Comparison of ENCODE assay signal across 2 cellular contexts in the genomic region with DNA sequence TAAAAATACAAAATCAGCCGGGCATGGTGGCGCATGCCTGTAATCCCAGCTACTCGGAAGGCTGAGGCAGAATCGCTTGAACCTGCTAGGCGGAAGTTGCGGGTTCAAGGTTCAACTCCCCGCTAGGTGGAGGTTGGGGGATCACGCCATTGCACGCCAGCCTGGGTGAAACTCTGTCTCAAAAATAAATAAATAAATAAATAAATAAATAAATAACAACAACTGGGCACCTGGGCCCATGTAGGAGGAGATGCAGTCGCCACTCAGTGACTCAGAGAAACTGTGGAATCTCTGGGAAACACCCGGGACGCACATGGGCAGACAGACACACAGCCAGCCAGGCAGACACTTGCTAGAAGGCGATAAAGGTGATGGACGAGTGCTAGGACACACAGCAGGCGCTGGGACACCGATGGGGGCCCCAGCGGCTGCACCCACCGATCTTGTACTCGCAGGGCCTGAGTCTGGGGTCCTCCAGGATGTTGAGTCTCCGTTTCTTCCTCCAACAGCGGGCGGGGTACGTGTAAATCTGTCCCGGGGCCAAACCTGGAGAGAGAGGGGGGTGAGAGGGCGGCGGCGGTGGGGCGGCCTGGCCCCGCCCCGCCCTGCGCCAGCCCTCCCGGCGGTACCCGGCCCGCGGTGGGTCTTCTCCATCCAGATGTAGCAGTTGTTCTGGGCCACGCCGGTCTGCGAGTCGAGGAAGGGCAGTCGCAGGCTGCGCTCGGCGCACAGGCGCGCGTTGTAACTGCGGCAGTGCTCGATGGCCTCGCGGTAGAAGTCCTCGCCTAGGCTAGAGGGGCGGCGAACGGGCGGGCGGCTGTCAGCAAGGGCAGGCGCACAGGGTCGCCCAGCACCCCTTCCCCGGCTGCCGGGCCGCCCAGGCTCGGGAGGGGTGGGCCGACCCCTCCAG.
TF ChIP-seq lines count a peak whose summit lies in the region.

No MANE protein-coding gene starts in this region.

TF ChIP-seq in HEK293, 187 proteins besides CTCF, POLR2A, EP300 and RAD21:
- TF ChIP-seq ZBTB7A (tag by site-specific recombination; IDR thresholded peaks at IDR 0.05; ENCODE audit: low read depth) (no peak), ZNF394 (tag by site-specific recombination; IDR thresholded peaks at IDR 0.05; ENCODE audit: borderline replicate concordance) (peak; percentile 64; the same call in 1 of the 2 replicates), ZNF121 (tag by site-specific recombination; IDR thresholded peaks at IDR 0.05) (no peak), ZNF10 (tag by site-specific recombination; IDR thresholded peaks at IDR 0.05) (no peak), AEBP2 (tag by site-specific recombination; IDR thresholded peaks at IDR 0.05; ENCODE audit: borderline replicate concordance) (no peak), ZNF600 (tag by site-specific recombination; IDR thresholded peaks at IDR 0.05) (no peak), YY2 (tag by site-specific recombination; IDR thresholded peaks at IDR 0.05) (no peak), ZSCAN23 (tag by site-specific recombination; IDR thresholded peaks at IDR 0.05) (no peak), ZNF202 (tag by site-specific recombination; IDR thresholded peaks at IDR 0.05; ENCODE audit: borderline replicate concordance) (no peak), ZNF660 (tag by site-specific recombination; IDR thresholded peaks at IDR 0.05) (no peak), ZNF639 (tag by site-specific recombination; IDR thresholded peaks at IDR 0.05) (no peak), ZNF157 (tag by site-specific recombination; IDR thresholded peaks at IDR 0.05) (no peak), OSR2 (tag by site-specific recombination; IDR thresholded peaks at IDR 0.05) (no peak), ZNF623 (tag by site-specific recombination; IDR thresholded peaks at IDR 0.05) (0 out of 2 replicates have a peak, but pooled peaks have one; percentile 26), ZIC2 (tag by site-specific recombination; IDR thresholded peaks at IDR 0.05) (no peak)
- TF ChIP-seq, protein P1, sequence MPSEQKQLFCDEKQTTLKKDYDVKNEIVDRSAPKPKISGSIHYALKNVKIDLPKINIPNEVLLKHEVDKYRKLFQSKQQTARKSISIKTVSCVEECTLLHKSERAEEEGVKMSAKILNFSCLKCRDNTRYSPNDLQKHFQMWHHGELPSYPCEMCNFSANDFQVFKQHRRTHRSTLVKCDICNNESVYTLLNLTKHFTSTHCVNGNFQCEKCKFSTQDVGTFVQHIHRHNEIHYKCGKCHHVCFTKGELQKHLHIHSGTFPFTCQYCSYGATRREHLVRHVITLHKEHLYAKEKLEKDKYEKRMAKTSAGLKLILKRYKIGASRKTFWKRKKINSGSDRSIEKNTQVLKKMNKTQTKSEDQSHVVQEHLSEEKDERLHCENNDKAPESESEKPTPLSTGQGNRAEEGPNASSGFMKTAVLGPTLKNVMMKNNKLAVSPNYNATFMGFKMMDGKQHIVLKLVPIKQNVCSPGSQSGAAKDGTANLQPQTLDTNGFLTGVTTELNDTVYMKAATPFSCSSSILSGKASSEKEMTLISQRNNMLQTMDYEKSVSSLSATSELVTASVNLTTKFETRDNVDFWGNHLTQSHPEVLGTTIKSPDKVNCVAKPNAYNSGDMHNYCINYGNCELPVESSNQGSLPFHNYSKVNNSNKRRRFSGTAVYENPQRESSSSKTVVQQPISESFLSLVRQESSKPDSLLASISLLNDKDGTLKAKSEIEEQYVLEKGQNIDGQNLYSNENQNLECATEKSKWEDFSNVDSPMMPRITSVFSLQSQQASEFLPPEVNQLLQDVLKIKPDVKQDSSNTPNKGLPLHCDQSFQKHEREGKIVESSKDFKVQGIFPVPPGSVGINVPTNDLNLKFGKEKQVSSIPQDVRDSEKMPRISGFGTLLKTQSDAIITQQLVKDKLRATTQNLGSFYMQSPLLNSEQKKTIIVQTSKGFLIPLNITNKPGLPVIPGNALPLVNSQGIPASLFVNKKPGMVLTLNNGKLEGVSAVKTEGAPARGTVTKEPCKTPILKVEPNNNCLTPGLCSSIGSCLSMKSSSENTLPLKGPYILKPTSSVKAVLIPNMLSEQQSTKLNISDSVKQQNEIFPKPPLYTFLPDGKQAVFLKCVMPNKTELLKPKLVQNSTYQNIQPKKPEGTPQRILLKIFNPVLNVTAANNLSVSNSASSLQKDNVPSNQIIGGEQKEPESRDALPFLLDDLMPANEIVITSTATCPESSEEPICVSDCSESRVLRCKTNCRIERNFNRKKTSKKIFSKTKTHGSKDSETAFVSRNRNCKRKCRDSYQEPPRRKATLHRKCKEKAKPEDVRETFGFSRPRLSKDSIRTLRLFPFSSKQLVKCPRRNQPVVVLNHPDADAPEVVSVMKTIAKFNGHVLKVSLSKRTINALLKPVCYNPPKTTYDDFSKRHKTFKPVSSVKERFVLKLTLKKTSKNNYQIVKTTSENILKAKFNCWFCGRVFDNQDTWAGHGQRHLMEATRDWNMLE (tag by site-specific recombination; conservative IDR thresholded peaks at IDR 0.05; ENCODE audit: low read depth) = peak; percentile 55; the same call in 1 of the 2 replicates
- TF ChIP-seq, protein P2, sequence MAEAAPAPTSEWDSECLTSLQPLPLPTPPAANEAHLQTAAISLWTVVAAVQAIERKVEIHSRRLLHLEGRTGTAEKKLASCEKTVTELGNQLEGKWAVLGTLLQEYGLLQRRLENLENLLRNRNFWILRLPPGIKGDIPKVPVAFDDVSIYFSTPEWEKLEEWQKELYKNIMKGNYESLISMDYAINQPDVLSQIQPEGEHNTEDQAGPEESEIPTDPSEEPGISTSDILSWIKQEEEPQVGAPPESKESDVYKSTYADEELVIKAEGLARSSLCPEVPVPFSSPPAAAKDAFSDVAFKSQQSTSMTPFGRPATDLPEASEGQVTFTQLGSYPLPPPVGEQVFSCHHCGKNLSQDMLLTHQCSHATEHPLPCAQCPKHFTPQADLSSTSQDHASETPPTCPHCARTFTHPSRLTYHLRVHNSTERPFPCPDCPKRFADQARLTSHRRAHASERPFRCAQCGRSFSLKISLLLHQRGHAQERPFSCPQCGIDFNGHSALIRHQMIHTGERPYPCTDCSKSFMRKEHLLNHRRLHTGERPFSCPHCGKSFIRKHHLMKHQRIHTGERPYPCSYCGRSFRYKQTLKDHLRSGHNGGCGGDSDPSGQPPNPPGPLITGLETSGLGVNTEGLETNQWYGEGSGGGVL (tag by site-specific recombination; IDR thresholded peaks at IDR 0.05) = no peak
TF ChIP-seq in HEK293: peak in this region for 3.

TF ChIP-seq in endothelial cell of umbilical vein, 7 proteins besides CTCF, POLR2A, EP300 and RAD21:
- no peak for TF ChIP-seq MYC (IDR thresholded peaks at IDR 0.05; ENCODE audit: low read depth, low read length)
- TF ChIP-seq JUN (IDR thresholded peaks at IDR 0.05; ENCODE audit: borderline replicate concordance, insufficient read depth, insufficient read length, low read depth) = no peak
- no peak for TF ChIP-seq GATA2 (IDR thresholded peaks at IDR 0.05; ENCODE audit: insufficient read depth, insufficient read length, low read depth, low read length)
- no peak for TF ChIP-seq FOS (IDR thresholded peaks at IDR 0.05; ENCODE audit: borderline replicate concordance, insufficient read depth, low read length)
- no peak for TF ChIP-seq EZH2 (IDR thresholded peaks at IDR 0.05; ENCODE audit: borderline replicate concordance, low read depth, low read length, severe bottlenecking)
- TF ChIP-seq POLR2AphosphoS5 (IDR thresholded peaks at IDR 0.05; ENCODE audit: insufficient read depth, low read depth, low read length) = no peak
- no peak for TF ChIP-seq MAX (IDR thresholded peaks at IDR 0.05; ENCODE audit: insufficient read depth, insufficient read length)
TF ChIP-seq in endothelial cell of umbilical vein: peak in this region for 0.
